In the genomic region with DNA sequence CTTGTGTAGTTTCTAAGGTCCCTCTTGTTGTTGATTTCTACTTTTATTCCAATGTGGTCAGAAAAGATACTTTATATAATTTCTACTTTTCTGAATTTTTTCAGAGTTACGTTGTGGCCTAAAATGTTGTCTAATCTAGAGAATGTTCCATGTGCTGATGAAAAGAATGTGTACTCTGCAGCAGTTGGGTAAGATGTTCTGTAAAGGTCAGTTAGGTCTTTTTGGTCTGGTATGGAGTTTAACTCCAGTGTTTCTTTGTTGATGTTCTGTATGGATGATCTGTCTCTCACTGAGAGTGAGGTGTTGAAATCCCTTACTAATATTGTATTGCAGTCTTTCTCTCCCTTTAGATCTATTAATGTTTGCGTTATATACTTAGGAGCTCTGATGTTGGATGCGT, we compare ENCODE assay signal across 31 cellular contexts.
"Had no signal": no experiment of that assay in that cellular context is flagged by ENCODE, and none has a peak within 500 bp of the region (broad histone marks: within the 10 kb centered on the region; RNA-seq: fewer than 3 reads in every experiment).

No MANE protein-coding gene starts in this region.

- ATAC-seq: activated CD8-positive, alpha-beta T cell treated with anti-CD3 and anti-CD28 coated beads for 36 hours; activated naive CD4-positive, alpha-beta T cell treated with anti-CD3 and anti-CD28 coated beads, Interleukin-2, amount 50 U/mL, for 72 hours; activated T-cell treated with anti-CD3 and anti-CD28 coated beads, Interleukin-2, amount 50 U/mL, for 4 hours; activated T-cell treated with anti-CD3 and anti-CD28 coated beads, Interleukin-2, amount 50 U/mL, for 72 hours; activated T-helper 17 cell treated with anti-CD3 and anti-CD28 coated beads, Interleukin-2, amount 50 U/mL, for 72 hours; body of pancreas had no signal

- H3K27ac ChIP-seq: body of pancreas, brain microvascular endothelial cell, breast epithelium, VCaP had no signal

- H3K4me3 ChIP-seq: body of pancreas, breast epithelium had no signal

- H3K9me3 ChIP-seq: body of pancreas had no signal

- H3K27me3 ChIP-seq: body of pancreas, brain microvascular endothelial cell, breast epithelium had no signal

- H3K4me1 ChIP-seq: body of pancreas, breast epithelium had no signal

- H3K36me3 ChIP-seq: brain microvascular endothelial cell, breast epithelium had no signal

- DNase-seq: activated B cell treated with CpG ODN at 0.5 μM for 24 hours; activated CD4-positive, alpha-beta memory T cell treated with anti-CD3 and anti-CD28 coated beads for 36 hours; activated CD4-positive, alpha-beta T cell treated with anti-CD3 and anti-CD28 coated beads for 4 hours; activated CD4-positive, alpha-beta T cell treated with anti-CD3 and anti-CD28 coated beads, Interleukin-2, amount 10 ng/mL, durations not matched to agents 24 days and 14 days; activated CD4-positive, alpha-beta T cell treated with anti-CD3 and anti-CD28 coated beads, Interleukin-2, amount 50 U/mL, for 1 hour; activated CD4-positive, alpha-beta T cell treated with anti-CD3 and anti-CD28 coated beads, Interleukin-2, amount 50 U/mL, for 4 hours; activated CD4-positive, CD25-positive, alpha-beta regulatory T cell treated with anti-CD3 and anti-CD28 coated beads, Interleukin-2, amount 50 U/mL, for 72 hours; activated CD8-positive, alpha-beta memory T cell treated with anti-CD3 and anti-CD28 coated beads, Interleukin-2, amount 50 U/mL, for 4 hours; activated CD8-positive, alpha-beta T cell treated with anti-CD3 and anti-CD28 coated beads for 36 hours; activated effector memory CD4-positive, alpha-beta T cell treated with anti-CD3 and anti-CD28 coated beads, Interleukin-2, amount 50 U/mL, for 16 hours; activated gamma-delta T cell treated with Interleukin-2 at 50 U/mL for 16 hours; activated naive CD4-positive, alpha-beta T cell; activated naive CD4-positive, alpha-beta T cell treated with anti-CD3 and anti-CD28 coated beads for 36 hours; activated naive CD4-positive, alpha-beta T cell treated with anti-CD3 and anti-CD28 coated beads, Interleukin-2, amount 50 U/mL, for 16 hours; activated naive CD8-positive, alpha-beta T cell treated with anti-CD3 and anti-CD28 coated beads for 36 hours; activated T-cell treated with anti-CD3 and anti-CD28 coated beads for 4 hours; activated T-cell treated with anti-CD3 and anti-CD28 coated beads, Interleukin-2, amount 50 U/mL, for 1 hour; activated T-cell treated with anti-CD3 and anti-CD28 coated beads, Interleukin-2, amount 50 U/mL, for 4 hours; activated T-cell treated with anti-CD3 and anti-CD28 coated beads, Interleukin-2, amount 50 U/mL, for 72 hours; amniotic stem cell; aorta; body of pancreas; brain microvascular endothelial cell; central memory CD4-positive, alpha-beta T cell; T-helper 1 cell; T-helper 2 cell; T-helper 9 cell had no signal
